ENCODE assay signal across 29 cellular contexts in the genomic region with DNA sequence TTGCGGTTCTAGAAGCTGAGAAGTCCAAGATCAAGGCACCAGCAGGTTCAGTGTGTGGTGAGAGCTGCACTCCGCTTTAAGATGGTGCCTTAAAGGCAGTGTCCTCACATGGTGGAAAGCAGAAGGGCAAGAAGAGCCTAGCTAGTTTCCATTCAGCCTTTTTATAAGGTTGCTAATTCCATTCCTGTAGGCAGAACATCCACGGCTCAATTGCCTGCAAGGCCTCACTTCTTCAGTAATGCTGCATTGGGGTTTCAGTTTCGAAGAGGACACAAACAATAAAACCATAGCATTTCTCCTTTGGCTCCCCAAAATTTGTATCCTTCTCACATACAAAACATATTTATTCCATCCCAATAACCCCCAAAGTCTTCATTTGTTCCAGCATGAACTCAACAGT.
"Had no signal": no experiment of that assay in that cellular context is flagged by ENCODE, and none has a peak within 500 bp of the region (broad histone marks: within the 10 kb centered on the region; RNA-seq: fewer than 3 reads in every experiment).

No MANE protein-coding gene starts in this region.

- H3K4me1 ChIP-seq: Peyer's patch, SJSA1 had no signal

- H3K36me3 ChIP-seq: Peyer's patch, SJSA1 had no signal

- H3K9ac ChIP-seq: SK-N-SH had no signal

- H3K4me2 ChIP-seq: SK-N-SH had no signal

- H3K4me3 ChIP-seq: Peyer's patch, SJSA1 had no signal

- ATAC-seq: PC-3 had no signal

- H3K9me3 ChIP-seq: Peyer's patch, SJSA1, SK-N-SH had no signal

- DNase-seq: Karpas-422, MM.1S, MV-4-11, NCI-H1092, NCI-H1105, NCI-H1417 treated with DMSO at 0.1 percent for 48 hours, NCI-H1436 treated with DMSO at 0.1 percent for 48 hours, NCI-H1694 treated with DMSO at 0.1 percent for 48 hours, NCI-H187 treated with DMSO at 0.1 percent for 48 hours, NCI-H2029, NCI-H2081, NCI-H226, NCI-H446 treated with DMSO at 0.1 percent for 48 hours, NCI-H510A, NCI-H524, NCI-H526, NCI-H69, NCI-H748 treated with DMSO at 0.1 percent for 48 hours, NCI-H82, OCI-M1, PC-3, Peyer's patch, Right ventricle myocardium superior, RPMI8226, SHP77 treated with DMSO at 0.1 percent for 48 hours, SK-N-SH, SW 1271, T-helper 1 cell had no signal

- H3K27me3 ChIP-seq: Peyer's patch, SJSA1 had no signal

- H3K27ac ChIP-seq: Peyer's patch, SJSA1 had no signal
